In genomic region chr19:11987405-11988231, GRCh38 we compare ENCODE assay signal across 8 cellular contexts. TPM values are rescaled to one million over a fixed set of nuclear protein-coding genes. Genes with fewer than 3 reads are reported as not detected.
DNase-seq lines count a peak whose midpoint lies in the region; ATAC-seq, FAIRE-seq and TF ChIP-seq lines count a peak whose summit lies in the region.

No MANE protein-coding gene starts in this region.

- no peaks in the 10 kb centered on the region for H3K4me1 ChIP-seq in kidney (ENCODE audit: control insufficient read depth in 1 of 2, insufficient read depth in 1 of 2, low read depth in 1 of 2, low read length in 2 of 2)

- TF ChIP-seq POLR2A in GM18505 (IDR thresholded peaks at IDR 0.05; ENCODE audit: borderline replicate concordance, extremely low read depth, insufficient read depth, insufficient read length): peak; percentile 89

- H3K4me3 Mint-ChIP-seq in activated B cell treated with CpG ODN at 0.5 μM for 24 hours: peak overlapping the region; percentile 99

- H3K27me3 Mint-ChIP-seq in activated B cell treated with CpG ODN at 0.5 μM for 24 hours: no peaks in the 10 kb centered on the region

- intact Hi-C loops in activated B cell treated with CpG ODN at 0.5 μM for 24 hours (cut with micrococcal nuclease) (loop anchor here (1.0 to 10.0 kb wide), 10 partner anchors 13 to 567 kb away; partner anchors contain the start of genes ZNF20, ZNF433, ZNF440 and ZNF564), kidney (cut with DNase I) (no loop called here)

- CTCF ChIA-PET in activated B cell treated with CpG ODN at 0.5 μM for 24 hours (lab: Charles Lee): interaction anchor here (0.7 to 5.2 kb wide), 9 partner anchors 18 to 190 kb away, joined by 3 to 84 read pairs (median 14); partner anchors contain the start of genes ZNF20, ZNF440, ZNF491 and ZNF700

- H3K4me1 Mint-ChIP-seq in activated B cell treated with CpG ODN at 0.5 μM for 24 hours: peaks cover 31% of the 10 kb centered on the region

- H3K4me3 ChIP-seq in kidney (ENCODE audit: low read length in 2 of 2): peak overlapping the region; percentile 85 to 87

- DNase-seq in NCI-H2227 (lab: John Stamatoyannopoulos, UW; ENCODE audit: unreplicated experiment): peak; percentile 89
- peak; percentile 85 for DNase-seq in activated B cell treated with CpG ODN at 0.5 μM for 24 hours
- DNase-seq in central memory CD4-positive, alpha-beta T cell: peak; percentile 81
- peak; percentile 98 for DNase-seq in kidney
- DNase-seq in stimulated activated CD4-positive, alpha-beta T cell treated with anti-CD3 and anti-CD28 coated beads, Interleukin-12 subunit alpha, Interleukin-12 subunit beta, amount 100 ng/mL, for 48 hours (ENCODE audit: low read depth in 2 of 3, low spot score in 1 of 3): peak; percentile 91 to 95 (median 93)
- no peak for DNase-seq in NCI-H1436 treated with DMSO at 0.1 percent for 48 hours (lab: John Stamatoyannopoulos, UW)

- H3K9me3 ChIP-seq in kidney (ENCODE audit: control insufficient read depth in 1 of 2, low read length in 2 of 2): peaks cover 2 to 3% of the 10 kb centered on the region in 2 donors

- TF ChIP-seq CTCF in activated B cell treated with CpG ODN at 0.5 μM for 24 hours (IDR thresholded peaks at IDR 0.05) (no peak), kidney (IDR thresholded peaks at IDR 0.05; ENCODE audit: borderline replicate concordance, extremely low read depth, insufficient read depth) (no peak)

- no peaks in the 10 kb centered on the region for H3K36me3 ChIP-seq in kidney (ENCODE audit: control insufficient read depth in 1 of 2, insufficient read depth in 2 of 2, low read length in 2 of 2)

- peaks cover 14% of the 10 kb centered on the region for H3K36me3 Mint-ChIP-seq in activated B cell treated with CpG ODN at 0.5 μM for 24 hours (ENCODE audit: low read depth)

- POLR2A ChIA-PET in activated B cell treated with CpG ODN at 0.5 μM for 24 hours (lab: Charles Lee): interaction anchor here (0.7 to 6.5 kb wide), 16 partner anchors 13 to 190 kb away, joined by 3 to 101 read pairs (median 8); partner anchors contain the start of genes ZNF20, ZNF433, ZNF491 and ZNF625

- no peaks in the 10 kb centered on the region for H3K9me3 Mint-ChIP-seq in activated B cell treated with CpG ODN at 0.5 μM for 24 hours

- ATAC-seq in GM18505 (IDR thresholded peaks at IDR 0.05; ENCODE audit: unreplicated experiment) (peak; percentile 81), HG03060 (IDR thresholded peaks at IDR 0.05; ENCODE audit: low read depth, unreplicated experiment) (peak; percentile 37), activated B cell treated with CpG ODN at 0.5 μM for 24 hours (ENCODE audit: low read depth) (peak; percentile 96)

- FAIRE-seq in kidney (lab: Jason Lieb, UNC): no peak

- H3K9ac ChIP-seq in kidney (ENCODE audit: low read length in 2 of 2): peak overlapping the region; percentile 44 to 84

- peak overlapping the region; percentile 97 for H3K27ac Mint-ChIP-seq in activated B cell treated with CpG ODN at 0.5 μM for 24 hours

- H3K27ac ChIP-seq in kidney (ENCODE audit: low read depth in 2 of 2, low read length in 2 of 2): peak overlapping the region; percentile 61 to 87

RNA-seq across cellular contexts. Expression of gene ZNF763, which starts 22.8 kb away (rescaled TPM):
- 9.8 and 10.0 TPM in 2 replicates for total RNA-seq in activated B cell treated with CpG ODN at 0.5 μM for 24 hours
- 9.8 TPM for total RNA-seq in kidney
- 4.6 TPM for polyA plus RNA-seq in kidney (ENCODE audit: insufficient read depth, low read depth, low replicate concordance)

RNA-seq across cellular contexts. Expression of gene ZNF433, which starts 47.9 kb away (rescaled TPM):
- total RNA-seq in activated B cell treated with CpG ODN at 0.5 μM for 24 hours (6.9 and 8.6 TPM in 2 replicates), kidney (13.6 TPM)
- 10.5 TPM for polyA plus RNA-seq in kidney (ENCODE audit: insufficient read depth, low read depth, low replicate concordance)

Comparison
In these comparisons a context has a peak if more than half of its experiments do, and no peak if none do; other contexts are left out.
1. ATAC-seq: peak in every context shown above with its lines; median percentile 96 in activated B cell treated with CpG ODN at 0.5 μM for 24 hours; 81 in GM18505; 37 in HG03060.